9 cellular contexts compared by ENCODE assay signal in genomic region chr5:14305045-14305444, GRCh38.
DNase-seq lines count a peak whose midpoint lies in the region; ATAC-seq and TF ChIP-seq lines count a peak whose summit lies in the region.
"Had no signal": no experiment of that assay in that cellular context is flagged by ENCODE, and none has a peak within 500 bp of the region (broad histone marks: within the 10 kb centered on the region; RNA-seq: fewer than 3 reads in every experiment).

No MANE protein-coding gene starts in this region.

- H3K9me3 Mint-ChIP-seq in activated CD4-positive, alpha-beta T cell treated with anti-CD3 and anti-CD28 coated beads, Interleukin-2, amount 10 ng/mL, durations not matched to agents 7 days and 5 days: peaks cover 2% of the 10 kb centered on the region

- ATAC-seq in HG03469 (IDR thresholded peaks at IDR 0.05; ENCODE audit: unreplicated experiment): no peak

- H3K36me3 ChIP-seq in SK-N-SH (replicated peaks in 1 of 2; ENCODE audit: control insufficient read depth in 1 of 2, insufficient read depth in 2 of 2, low read length in 1 of 2): peaks cover 43 to 53% of the 10 kb centered on the region in 2 experiments
- H3K36me3 ChIP-seq in smooth muscle cell (ENCODE audit: low read depth): peaks cover 7% of the 10 kb centered on the region

- H3K4me3 ChIP-seq in SK-N-SH (ENCODE audit: low read depth in 2 of 2, low read length in 1 of 2) (no peak overlapping the region), smooth muscle cell (no peak overlapping the region)

- H3K4me2 ChIP-seq in SK-N-SH (0 out of 2 replicates have a peak overlapping the region, but pooled peaks have one; percentile 6), smooth muscle cell (peak overlapping the region; percentile 4)

- POLR2A ChIA-PET in SK-N-SH (lab: Yijun Ruan, JAX): no interaction called here
- POLR2A ChIA-PET in activated CD4-positive, alpha-beta T cell treated with anti-CD3 and anti-CD28 coated beads, Interleukin-2, amount 10 ng/mL, durations not matched to agents 7 days and 5 days (lab: Charles Lee): no interaction called here

- TF ChIP-seq EP300 in SK-N-SH (IDR thresholded peaks at IDR 0.05; ENCODE audit: borderline replicate concordance in 1 of 2, low read depth in 1 of 2, low read length in 1 of 2): no peak

- H3K27ac ChIP-seq in SK-N-SH (ENCODE audit: low read depth in 2 of 2, low read length in 1 of 2) (peak overlapping the region; percentile 22 to 34; a peak in 2 of 4 replicates), smooth muscle cell (ENCODE audit: low read depth) (peak overlapping the region; percentile 71)

- H3K9ac ChIP-seq in SK-N-SH (no peak overlapping the region), smooth muscle cell (ENCODE audit: low read depth) (peak overlapping the region; percentile 7)

- DNase-seq in HPDE6-E6E7 (ENCODE audit: extremely low spot score): peak; percentile 85
- DNase-seq in SK-N-SH: no peak
- DNase-seq in glomerular visceral epithelial cell (ENCODE audit: extremely low spot score): peak; percentile 78
- peak; percentile 3 for DNase-seq in smooth muscle cell (lab: John Stamatoyannopoulos, UW; ENCODE audit: unreplicated experiment)
- DNase-seq in activated CD4-positive, alpha-beta T cell treated with anti-CD3 and anti-CD28 coated beads, Interleukin-2, amount 10 ng/mL, durations not matched to agents 7 days and 5 days: no peak
- no peak for DNase-seq in activated CD4-positive, CD25-positive, alpha-beta regulatory T cell (lab: John Stamatoyannopoulos, UW)
- no peak for DNase-seq in 8988T
- DNase-seq: stimulated activated CD4-positive, alpha-beta T cell treated with anti-CD3 and anti-CD28 coated beads, Interleukin-4, amount 100 ng/mL, for 4 hours had no signal

- H3K79me2 ChIP-seq in SK-N-SH (ENCODE audit: insufficient read depth): peaks cover 95% of the 10 kb centered on the region
- H3K79me2 ChIP-seq in smooth muscle cell (ENCODE audit: low read depth): peaks cover 22% of the 10 kb centered on the region

- H3K9me2 ChIP-seq in SK-N-SH: no peaks in the 10 kb centered on the region

- H2AFZ ChIP-seq in SK-N-SH (ENCODE audit: low read depth) (no peak overlapping the region), smooth muscle cell (ENCODE audit: low read depth) (no peak overlapping the region)

- CTCF ChIA-PET in SK-N-SH (lab: Yijun Ruan, JAX): no interaction called here
- CTCF ChIA-PET in activated CD4-positive, alpha-beta T cell treated with anti-CD3 and anti-CD28 coated beads, Interleukin-2, amount 10 ng/mL, durations not matched to agents 7 days and 5 days (lab: Charles Lee): no interaction called here

- TF ChIP-seq RAD21 in SK-N-SH (IDR thresholded peaks at IDR 0.05; ENCODE audit: low read length): no peak

- H3K4me3 Mint-ChIP-seq in activated CD4-positive, alpha-beta T cell treated with anti-CD3 and anti-CD28 coated beads, Interleukin-2, amount 10 ng/mL, durations not matched to agents 7 days and 5 days: no peak overlapping the region

- H3F3A ChIP-seq in SK-N-SH (replicated peaks; ENCODE audit: insufficient read depth): peaks cover 38% of the 10 kb centered on the region
- peaks cover 7% of the 10 kb centered on the region for H3F3A ChIP-seq in smooth muscle cell (ENCODE audit: low read depth)

- 58% methylated on average over 7 of the region's 7 CpGs for WGBS in SK-N-SH (ENCODE audit: low lambda C conversion rate)
- WGBS in smooth muscle cell (ENCODE audit: low lambda C conversion rate): 29% methylated on average over 7 of the region's 7 CpGs

- H3K4me1 Mint-ChIP-seq in activated CD4-positive, alpha-beta T cell treated with anti-CD3 and anti-CD28 coated beads, Interleukin-2, amount 10 ng/mL, durations not matched to agents 7 days and 5 days: no peaks in the 10 kb centered on the region

- no peak overlapping the region for H3K27ac Mint-ChIP-seq in activated CD4-positive, alpha-beta T cell treated with anti-CD3 and anti-CD28 coated beads, Interleukin-2, amount 10 ng/mL, durations not matched to agents 7 days and 5 days

- no peaks in the 10 kb centered on the region for H3K27me3 Mint-ChIP-seq in activated CD4-positive, alpha-beta T cell treated with anti-CD3 and anti-CD28 coated beads, Interleukin-2, amount 10 ng/mL, durations not matched to agents 7 days and 5 days

- H3K9me3 ChIP-seq in SK-N-SH (no peaks in the 10 kb centered on the region), smooth muscle cell (replicated peaks; ENCODE audit: low read depth) (no peaks in the 10 kb centered on the region)

- H3K36me3 Mint-ChIP-seq in activated CD4-positive, alpha-beta T cell treated with anti-CD3 and anti-CD28 coated beads, Interleukin-2, amount 10 ng/mL, durations not matched to agents 7 days and 5 days (ENCODE audit: low read depth): no peaks in the 10 kb centered on the region

- peaks cover 55% of the 10 kb centered on the region for H4K20me1 ChIP-seq in SK-N-SH (ENCODE audit: insufficient read depth)
- peaks cover 98% of the 10 kb centered on the region for H4K20me1 ChIP-seq in smooth muscle cell (ENCODE audit: low read depth)

- H3K27me3 ChIP-seq in SK-N-SH (ENCODE audit: insufficient read depth) (no peaks in the 10 kb centered on the region), smooth muscle cell (ENCODE audit: low read depth) (no peaks in the 10 kb centered on the region)

- TF ChIP-seq CTCF in SK-N-SH (IDR thresholded peaks at IDR 0.05) (no peak), smooth muscle cell (IDR thresholded peaks at IDR 0.05; ENCODE audit: borderline replicate concordance, insufficient read depth, poor library complexity, severe bottlenecking) (no peak)

- H3K4me1 ChIP-seq in SK-N-SH (ENCODE audit: control insufficient read depth in 1 of 2, insufficient read depth in 2 of 2, low read depth in 1 of 2, low read length in 1 of 2): peaks cover 4 to 8% of the 10 kb centered on the region in 2 experiments; a peak in 2 of 4 replicates
- no peaks in the 10 kb centered on the region for H3K4me1 ChIP-seq in smooth muscle cell (ENCODE audit: low read depth)

TF ChIP-seq in SK-N-SH, 30 proteins besides CTCF, POLR2A, EP300 and RAD21 (continues in another document):
- TF ChIP-seq MXI1 (IDR thresholded peaks at IDR 0.05; ENCODE audit: low read depth, low read length) (no peak), YY1 (IDR thresholded peaks at IDR 0.05; ENCODE audit: low read depth) (no peak), TEAD4 (IDR thresholded peaks at IDR 0.05; ENCODE audit: borderline replicate concordance, insufficient read depth) (no peak), RXRA (IDR thresholded peaks at IDR 0.05; ENCODE audit: borderline replicate concordance, low read depth) (no peak), SMC3 (IDR thresholded peaks at IDR 0.05; ENCODE audit: low read depth, low read length) (no peak), EZH2phosphoT487 (IDR thresholded peaks at IDR 0.05; ENCODE audit: borderline replicate concordance, low read depth) (no peak), PBX3 (IDR thresholded peaks at IDR 0.05) (peak; percentile 70), MAX (IDR thresholded peaks at IDR 0.05; ENCODE audit: low read depth) (peak; percentile 92), TAF1 (IDR thresholded peaks at IDR 0.05; ENCODE audit: borderline replicate concordance, low read depth, low read length) (no peak), USF2 (IDR thresholded peaks at IDR 0.05; ENCODE audit: borderline replicate concordance, low read depth, low read length) (no peak), REST (IDR thresholded peaks at IDR 0.05; ENCODE audit: low read depth, low read length) (no peak), JUND (IDR thresholded peaks at IDR 0.05) (peak; percentile 53; the same call in 1 of the 2 replicates), GATA2 (CRISPR knock-in tag; IDR thresholded peaks at IDR 0.05) (no peak)

Comparison
In these comparisons a context has a peak if more than half of its experiments do, and no peak if none do; other contexts are left out.
1. DNase-seq: peak in HPDE6-E6E7 (single experiment), glomerular visceral epithelial cell (single experiment) and smooth muscle cell (single experiment); none in SK-N-SH (single experiment), activated CD4-positive, alpha-beta T cell treated with anti-CD3 and anti-CD28 coated beads, Interleukin-2, amount 10 ng/mL, durations not matched to agents 7 days and 5 days (single experiment), activated CD4-positive, CD25-positive, alpha-beta regulatory T cell (0 of 4) and 8988T (single experiment).